In the genomic region with DNA sequence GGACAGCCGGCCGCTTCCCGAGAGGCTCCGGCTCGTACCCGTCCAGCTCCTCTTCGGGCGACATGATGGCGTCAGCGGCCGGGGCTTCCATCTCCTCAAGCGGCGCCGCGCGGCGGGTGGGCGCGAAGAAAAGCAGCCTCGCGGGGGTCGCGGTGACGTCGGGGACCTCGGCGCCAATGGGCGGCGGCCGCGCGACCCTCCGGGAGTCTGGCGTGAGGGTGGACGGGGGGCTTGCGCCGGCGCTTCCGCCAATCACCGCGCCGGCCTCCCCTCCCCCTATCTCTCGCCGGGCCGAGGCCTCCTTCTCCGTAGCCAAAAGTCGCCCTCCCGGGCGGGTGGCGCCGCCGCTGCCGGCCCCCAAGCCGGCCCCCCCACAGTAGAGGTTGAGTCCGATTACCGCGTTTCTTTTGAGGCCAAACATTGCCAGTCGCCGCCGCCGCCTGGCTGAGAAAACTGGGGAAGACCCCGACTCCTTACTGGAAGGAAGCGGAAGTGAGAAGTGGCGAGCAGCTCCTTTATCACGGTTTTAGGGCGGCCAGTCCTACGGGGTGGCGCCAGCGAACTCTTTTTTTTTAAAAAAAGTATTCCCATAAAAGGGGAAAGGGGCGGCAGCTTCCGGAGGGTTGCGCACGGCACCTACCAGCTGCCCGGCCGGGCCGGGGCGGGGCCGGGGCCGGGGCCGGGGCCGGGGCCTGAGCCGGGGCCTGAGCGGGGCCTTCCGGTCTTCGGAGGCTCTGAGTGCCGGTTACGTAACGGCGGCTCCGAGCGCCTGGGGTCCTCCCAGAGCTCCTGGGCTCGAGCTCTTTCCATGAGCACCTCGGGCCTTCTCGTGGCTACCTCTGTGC, we compare ENCODE assay signal across 8 cellular contexts. TPM values are rescaled to one million over a fixed set of nuclear protein-coding genes. Genes with fewer than 3 reads are reported as not detected.
DNase-seq lines count a peak whose midpoint lies in the region; ATAC-seq and TF ChIP-seq lines count a peak whose summit lies in the region.

Gene MCL1 (minus strand): TSS at position 501 of the 845 bp plus-strand sequence. CDS start 80 bp downstream, at position 421.

- TF ChIP-seq CTCF in C4-2B (conservative IDR thresholded peaks at IDR 0.05) (no peak), liver (IDR thresholded peaks at IDR 0.05; ENCODE audit: low read depth, low read length, missing input control) (no peak)

- H3K27ac ChIP-seq in C4-2B (peak within 1 kb of the TSS; percentile 98), liver (ENCODE audit: low read depth in 1 of 2, low read length in 2 of 2) (peak within 1 kb of the TSS; percentile 96 to 99)

- peaks cover 3 to 26% (median 18%) of the 10 kb centered on the region in 4 donors for H3K36me3 ChIP-seq in liver (ENCODE audit: control insufficient read depth in 4 of 4, insufficient read depth in 3 of 4, low read depth in 1 of 4, low read length in 3 of 4)

- H3K4me3 ChIP-seq in liver (ENCODE audit: low read depth in 1 of 3, low read length in 3 of 3), result peak within 1 kb of the TSS; percentile 78 to 100 (median 81)

- H3K27me3 ChIP-seq in liver (ENCODE audit: control insufficient read depth in 4 of 4, insufficient read depth in 4 of 4, low read length in 3 of 4), result no peaks in the 10 kb centered on the region

- peak within 1 kb of the TSS; percentile 99 to 100 for H3K9ac ChIP-seq in liver (ENCODE audit: low read depth in 1 of 2, low read length in 2 of 2)

- H3K4me1 ChIP-seq in liver (ENCODE audit: control insufficient read depth in 4 of 4, insufficient read depth in 4 of 4, low read length in 3 of 4), result peaks cover 5 to 27% (median 13%) of the 10 kb centered on the region in 4 donors

- no peaks in the 10 kb centered on the region for H3K9me3 ChIP-seq in liver (ENCODE audit: control insufficient read depth in 4 of 4, low read length in 3 of 4)

- under 1% methylated on average over 94 of the region's 94 CpGs for WGBS in liver

- peak; percentile 91 for DNase-seq in NCI-H748 treated with DMSO at 0.1 percent for 48 hours (lab: John Stamatoyannopoulos, UW)
- DNase-seq in activated CD4-positive, alpha-beta T cell treated with anti-CD3 and anti-CD28 coated beads, Interleukin-2, amount 50 U/mL, for 48 hours, result peak; percentile 84 to 87
- peak; percentile 95 for DNase-seq in dermis blood vessel endothelial cell
- DNase-seq in stimulated activated CD4-positive, alpha-beta T cell treated with anti-CD3 and anti-CD28 coated beads, Interleukin-4, amount 100 ng/mL, for 1 hour, result peak; percentile 82

- peak; percentile 28 to 35 for TF ChIP-seq RAD21 in liver (IDR thresholded peaks at IDR 0.05)

- ATAC-seq in GM19372 (IDR thresholded peaks at IDR 0.05; ENCODE audit: low read depth, unreplicated experiment) (peak; percentile 83), HG03521 (IDR thresholded peaks at IDR 0.05; ENCODE audit: unreplicated experiment) (peak; percentile 86)

TF ChIP-seq in liver, 16 proteins besides CTCF, POLR2A, EP300 and RAD21:
- TF ChIP-seq REST (IDR thresholded peaks at IDR 0.05) (peak; percentile 96), SP1 (IDR thresholded peaks at IDR 0.05) (peak; percentile 74), HNF4A (conservative IDR thresholded peaks at IDR 0.05) (peak in 1 of 2 donors; percentile 18), NR2F2 (IDR thresholded peaks at IDR 0.05) (peak; percentile 52), JUND (IDR thresholded peaks at IDR 0.05) (no peak), TAF1 (conservative IDR thresholded peaks at IDR 0.05) (peak; percentile 99), RXRA (IDR thresholded peaks at IDR 0.05) (peak in 1 of 2 donors; percentile 58), FOXA2 (IDR thresholded peaks at IDR 0.05) (no peak), FOXA1 (IDR thresholded peaks at IDR 0.05) (no peak), YY1 (IDR thresholded peaks at IDR 0.05) (peak; percentile 54), HNF4G (IDR thresholded peaks at IDR 0.05) (no peak), GABPA (IDR thresholded peaks at IDR 0.05 in 1 of 2, conservative IDR thresholded peaks at IDR 0.05 in 1 of 2) (peak; percentile 63 to 80), EGR1 (IDR thresholded peaks at IDR 0.05; ENCODE audit: low read depth in 2 of 2) (peak; percentile 39 to 76)
- TF ChIP-seq, protein P1, sequence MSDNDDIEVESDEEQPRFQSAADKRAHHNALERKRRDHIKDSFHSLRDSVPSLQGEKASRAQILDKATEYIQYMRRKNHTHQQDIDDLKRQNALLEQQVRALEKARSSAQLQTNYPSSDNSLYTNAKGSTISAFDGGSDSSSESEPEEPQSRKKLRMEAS (IDR thresholded peaks at IDR 0.05), result peak; percentile 32
- TF ChIP-seq, protein P2, sequence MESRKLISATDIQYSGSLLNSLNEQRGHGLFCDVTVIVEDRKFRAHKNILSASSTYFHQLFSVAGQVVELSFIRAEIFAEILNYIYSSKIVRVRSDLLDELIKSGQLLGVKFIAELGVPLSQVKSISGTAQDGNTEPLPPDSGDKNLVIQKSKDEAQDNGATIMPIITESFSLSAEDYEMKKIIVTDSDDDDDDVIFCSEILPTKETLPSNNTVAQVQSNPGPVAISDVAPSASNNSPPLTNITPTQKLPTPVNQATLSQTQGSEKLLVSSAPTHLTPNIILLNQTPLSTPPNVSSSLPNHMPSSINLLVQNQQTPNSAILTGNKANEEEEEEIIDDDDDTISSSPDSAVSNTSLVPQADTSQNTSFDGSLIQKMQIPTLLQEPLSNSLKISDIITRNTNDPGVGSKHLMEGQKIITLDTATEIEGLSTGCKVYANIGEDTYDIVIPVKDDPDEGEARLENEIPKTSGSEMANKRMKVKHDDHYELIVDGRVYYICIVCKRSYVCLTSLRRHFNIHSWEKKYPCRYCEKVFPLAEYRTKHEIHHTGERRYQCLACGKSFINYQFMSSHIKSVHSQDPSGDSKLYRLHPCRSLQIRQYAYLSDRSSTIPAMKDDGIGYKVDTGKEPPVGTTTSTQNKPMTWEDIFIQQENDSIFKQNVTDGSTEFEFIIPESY (IDR thresholded peaks at IDR 0.05), result peak; percentile 16
- TF ChIP-seq, protein P3, sequence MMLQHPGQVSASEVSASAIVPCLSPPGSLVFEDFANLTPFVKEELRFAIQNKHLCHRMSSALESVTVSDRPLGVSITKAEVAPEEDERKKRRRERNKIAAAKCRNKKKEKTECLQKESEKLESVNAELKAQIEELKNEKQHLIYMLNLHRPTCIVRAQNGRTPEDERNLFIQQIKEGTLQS (IDR thresholded peaks at IDR 0.05), result peak; percentile 48

RNA-seq across cellular contexts. Expression of gene MCL1, which starts in this region (rescaled TPM):
- total RNA-seq in dermis blood vessel endothelial cell (223 and 316 TPM in 2 replicates), liver (100 to 1,000 TPM in 1 of 2 donors, 10 to 100 TPM in 1; 94.6 to 181 TPM)
- 10 to 100 TPM; 23.4 to 65.4 TPM for polyA plus RNA-seq in liver

Comparison
In these comparisons a context has a peak if more than half of its experiments do, and no peak if none do; other contexts are left out.
1. Peak in every context shown above with its lines: DNase-seq, ATAC-seq, H3K4me3 ChIP-seq and H3K27ac ChIP-seq.